In genomic region chr19:45995715-45996385, GRCh38 we compare ENCODE assay signal across 8 cellular contexts. TPM values are rescaled to one million over a fixed set of nuclear protein-coding genes. Genes with fewer than 3 reads are reported as not detected.
DNase-seq lines count a peak whose midpoint lies in the region; ATAC-seq and TF ChIP-seq lines count a peak whose summit lies in the region.

No MANE protein-coding gene starts in this region.

- TF ChIP-seq CTCF in MCF 10A (IDR thresholded peaks at IDR 0.05; ENCODE audit: unreplicated experiment) = no peak
- TF ChIP-seq CTCF in lower leg skin (IDR thresholded peaks at IDR 0.05) = no peak

- H3K9me3 Mint-ChIP-seq in MCF 10A (ENCODE audit: unreplicated experiment) = no peaks in the 10 kb centered on the region

- 9 to 12% methylated on average over 13 of the region's 13 CpGs for WGBS in lower leg skin, 2 donors

- ATAC-seq in GM21723 (IDR thresholded peaks at IDR 0.05; ENCODE audit: unreplicated experiment) (no peak), HG03108 (IDR thresholded peaks at IDR 0.05; ENCODE audit: unreplicated experiment) (no peak), T-helper 17 cell (no peak)

- H3K4me1 Mint-ChIP-seq in MCF 10A (ENCODE audit: insufficient read depth, unreplicated experiment) (peaks cover 33% of the 10 kb centered on the region), T-helper 17 cell (peaks cover 26% of the 10 kb centered on the region)

- no peak for TF ChIP-seq POLR2A in lower leg skin (IDR thresholded peaks at IDR 0.05)

- H3K4me3 ChIP-seq in HUES6 (ENCODE audit: low read depth, low read length) (peak overlapping the region; percentile 97), lower leg skin (ENCODE audit: low read depth, poor library complexity, severe bottlenecking) (peak overlapping the region; percentile 62)

- H3K27ac Mint-ChIP-seq in MCF 10A (ENCODE audit: low read depth, unreplicated experiment) = no peak overlapping the region
- H3K27ac Mint-ChIP-seq in T-helper 17 cell = no peak overlapping the region

- DNase-seq in A172 (ENCODE audit: low spot score) (peak; percentile 10), MCF 10A (ENCODE audit: unreplicated experiment) (no peak), lower leg skin (ENCODE audit: low spot score in 2 of 2) (no peak), nucleus accumbens (lab: John Stamatoyannopoulos, UW) (no peak), T-helper 17 cell (no peak)

- no peak overlapping the region for H3K27ac ChIP-seq in HUES6 (ENCODE audit: low read depth, low read length)

- POLR2A ChIA-PET in MCF 10A (lab: Yijun Ruan, JAX) = interaction anchor here (0.6 to 3.2 kb wide), 20 partner anchors 9 to 266 kb away, joined by 3 to 22 read pairs (median 6); partner anchors contain the start of genes FBXO46, IRF2BP1, MYPOP and SIX5

- H3K36me3 ChIP-seq in HUES6 (ENCODE audit: control insufficient read depth, insufficient read depth, low read length) = peaks cover 4% of the 10 kb centered on the region

- H3K27me3 ChIP-seq in HUES6 (ENCODE audit: control insufficient read depth, insufficient read depth, low read length) = peaks cover 3% of the 10 kb centered on the region; the same call in 1 of the 2 replicates

- H3K4me3 Mint-ChIP-seq in MCF 10A (ENCODE audit: unreplicated experiment) (no peak overlapping the region), T-helper 17 cell (no peak overlapping the region)

- BruUV-seq in MCF 10A (replicated peaks; lab: Mats Ljungman, UMichigan) = TSS peak; percentile 66

- H3K36me3 Mint-ChIP-seq in MCF 10A (ENCODE audit: insufficient read depth, unreplicated experiment) = no peaks in the 10 kb centered on the region
- peaks cover 3% of the 10 kb centered on the region for H3K36me3 Mint-ChIP-seq in T-helper 17 cell (ENCODE audit: low read depth)

- peak overlapping the region; percentile 77 for H3K9ac ChIP-seq in HUES6 (ENCODE audit: low read length)

- intact Hi-C loops in MCF 10A (cut with micrococcal nuclease) (loop anchor here (10.0 kb wide), 1 partner anchor 111 kb away; the partner anchor contains the start of gene IRF2BP1), lower leg skin (cut with DNase I; ENCODE audit: low total_unique reads) (no loop called here)

- H3K27me3 Mint-ChIP-seq in MCF 10A (ENCODE audit: insufficient read depth, unreplicated experiment) (peaks cover under 1% of the 10 kb centered on the region), T-helper 17 cell (peaks cover under 1% of the 10 kb centered on the region)

- H3K9me3 ChIP-seq in HUES6 (ENCODE audit: control insufficient read depth, insufficient read depth, low read depth, low read length) = no peaks in the 10 kb centered on the region
- H3K9me3 ChIP-seq in T-helper 17 cell (ENCODE audit: control insufficient read depth, low read length, poor library complexity, severe bottlenecking) = no peaks in the 10 kb centered on the region

- CTCF ChIA-PET in MCF 10A (lab: Yijun Ruan, JAX) = interaction anchor here (0.6 to 1.6 kb wide), 9 partner anchors 10 to 192 kb away, joined by 3 to 11 read pairs (median 4); no protein-coding TSS in a partner anchor

- H3K4me1 ChIP-seq in HUES6 (ENCODE audit: control insufficient read depth, insufficient read depth, low read length) = peaks cover 5% of the 10 kb centered on the region; the same call in 1 of the 2 replicates

RNA-seq across cellular contexts. Expression of gene CCDC61, which starts 0.6 kb away (rescaled TPM):
- 2.4 and 3.1 TPM in 2 replicates for total RNA-seq in A172 (2014; rRNA removed; shearing (Covaris generic))
- total RNA-seq in MCF 10A (2022) = 17.5 and 18.9 TPM in 2 replicates
- 10 to 100 TPM in 2 of 4 donors, 1 to 10 TPM in 2; 7.2 to 14.4 (median 10.4) TPM for total RNA-seq in lower leg skin
- 10 to 100 TPM; 13.5 to 15.6 TPM for total RNA-seq in T-helper 17 cell

RNA-seq across cellular contexts. Expression of gene NOVA2, which starts 22.2 kb away (rescaled TPM):
- 0.17 and 0.53 TPM in 2 replicates for total RNA-seq in A172 (2014; rRNA removed; shearing (Covaris generic))
- not detected in 2 replicates for total RNA-seq in MCF 10A (2022)
- total RNA-seq in lower leg skin = under 1 TPM; 0.25 to 0.91 (median 0.66) TPM
- total RNA-seq in T-helper 17 cell = not detected

RNA-seq across cellular contexts. Expression of gene PGLYRP1, which starts 27.0 kb away (rescaled TPM):
- total RNA-seq in A172 (2014; rRNA removed; shearing (Covaris generic)) = not detected in 2 replicates
- total RNA-seq in MCF 10A (2022) (not detected in 2 replicates), lower leg skin (not detected), T-helper 17 cell (not detected)

RNA-seq across cellular contexts. Expression of gene IGFL4, which starts 45.0 kb away (rescaled TPM):
- not detected in 2 replicates for total RNA-seq in A172 (2014; rRNA removed; shearing (Covaris generic))
- 0.54 TPM in 1 of 2 replicates, not detected in the other for total RNA-seq in MCF 10A (2022)
- 1 to 10 TPM in 3 of 4 donors, under 1 TPM in 1; 0.80 to 5.5 (median 2.7) TPM for total RNA-seq in lower leg skin
- total RNA-seq in T-helper 17 cell = not detected
